Comparison of ENCODE assay signal across 11 cellular contexts in the genomic region with DNA sequence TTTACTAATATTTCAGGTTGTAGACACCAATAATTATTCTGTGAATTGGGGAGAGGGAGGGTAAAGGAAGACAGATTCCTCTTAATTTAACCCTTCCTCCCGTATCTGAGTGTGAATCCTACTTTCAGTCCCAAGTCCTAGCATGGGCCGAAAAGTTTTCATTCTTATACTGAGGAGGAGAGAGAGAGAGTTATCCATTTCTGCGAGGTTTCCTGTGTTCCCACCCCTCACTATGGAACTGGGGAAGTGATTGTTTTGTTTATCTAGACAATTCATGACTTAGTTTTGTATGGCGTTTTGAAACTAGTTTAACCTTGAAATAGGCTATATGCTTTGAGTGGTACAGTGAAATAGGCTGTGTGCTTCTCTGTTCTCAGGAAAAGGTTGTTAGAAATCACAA.
A peak's percentile ranks its signal among the peaks of the same experiment; 100 is the strongest.
DNase-seq lines count a peak whose midpoint lies in the region; ATAC-seq and TF ChIP-seq lines count a peak whose summit lies in the region.
"Had no signal": no experiment of that assay in that cellular context is flagged by ENCODE, and none has a peak within 500 bp of the region (broad histone marks: within the 10 kb centered on the region; RNA-seq: fewer than 3 reads in every experiment).

No MANE protein-coding gene starts in this region.

- H3K27ac ChIP-seq in effector memory CD4-positive, alpha-beta T cell (ENCODE audit: insufficient read depth, low read length, poor library complexity, severe bottlenecking), result no peak overlapping the region
- H3K27ac ChIP-seq: testis had no signal

- H3K27me3 Mint-ChIP-seq in naive B cell, result peaks cover 56 to 75% (median 63%) of the 10 kb centered on the region in 3 donors

- peaks cover 9% of the 10 kb centered on the region; the same call in 1 of the 2 replicates for H3K4me1 ChIP-seq in BE2C
- H3K4me1 ChIP-seq in effector memory CD4-positive, alpha-beta T cell (ENCODE audit: control insufficient read depth, insufficient read depth, low read length, poor library complexity, severe bottlenecking), result peaks cover 10% of the 10 kb centered on the region

- no peaks in the 10 kb centered on the region for H3K27me3 ChIP-seq in BE2C
- peaks cover 32% of the 10 kb centered on the region for H3K27me3 ChIP-seq in effector memory CD4-positive, alpha-beta T cell (replicated peaks; ENCODE audit: control insufficient read depth, insufficient read depth, low read length, poor library complexity, severe bottlenecking)
- H3K27me3 ChIP-seq: testis had no signal

- in situ Hi-C loops in astrocyte of the spinal cord (cut with HindIII; ENCODE audit: low sequenced_read_pairs), result no loop called here

- H3K9me3 ChIP-seq in BE2C, result no peaks in the 10 kb centered on the region
- H3K9me3 ChIP-seq in effector memory CD4-positive, alpha-beta T cell (ENCODE audit: control insufficient read depth, low read length), result no peaks in the 10 kb centered on the region
- H3K9me3 ChIP-seq: testis had no signal

- ATAC-seq in naive B cell (ENCODE audit: low read depth in 2 of 2) (no peak), GM19023 (IDR thresholded peaks at IDR 0.05; ENCODE audit: unreplicated experiment) (no peak)

- H3K9me3 Mint-ChIP-seq in naive B cell, result no peaks in the 10 kb centered on the region
- H3K9me3 Mint-ChIP-seq: activated T-helper 2 cell treated with anti-CD3 and anti-CD28 coated beads, Interferon-gamma antibody, Interleukin-2, Interleukin-4, amounts not matched to agents 10 μg/mL and 5 μg/mL and 100 μg/mL, durations not matched to agents 14 hours and 24 hours and 36 hours had no signal

- no peaks in the 10 kb centered on the region for H3K36me3 Mint-ChIP-seq in naive B cell
- H3K36me3 Mint-ChIP-seq: CD4-positive, CD25-positive, alpha-beta regulatory T cell had no signal

- no peak for TF ChIP-seq CTCF in BE2C (IDR thresholded peaks at IDR 0.05; ENCODE audit: low read depth, low read length)
- TF ChIP-seq CTCF in HFF-Myc (IDR thresholded peaks at IDR 0.05; ENCODE audit: low read depth, low read length, missing control alignments), result no peak
- TF ChIP-seq CTCF in astrocyte of the spinal cord (IDR thresholded peaks at IDR 0.05; ENCODE audit: low read depth, low read length), result no peak

- no peak overlapping the region for H3K27ac Mint-ChIP-seq in naive B cell
- H3K27ac Mint-ChIP-seq: activated T-helper 2 cell treated with anti-CD3 and anti-CD28 coated beads, Interferon-gamma antibody, Interleukin-2, Interleukin-4, amounts not matched to agents 10 μg/mL and 5 μg/mL and 100 μg/mL, durations not matched to agents 14 hours and 24 hours and 36 hours; CD4-positive, CD25-positive, alpha-beta regulatory T cell had no signal

- peaks cover 8 to 21% (median 13%) of the 10 kb centered on the region in 3 donors for H3K4me1 Mint-ChIP-seq in naive B cell

- H3K4me3 ChIP-seq in BE2C (ENCODE audit: low read depth, low read length) (peak overlapping the region; percentile 46), HFF-Myc (replicated peaks; ENCODE audit: low read depth, low read length) (peak overlapping the region; percentile 22), astrocyte of the spinal cord (ENCODE audit: low read depth, low read length) (peak overlapping the region; percentile 28)
- no peak overlapping the region for H3K4me3 ChIP-seq in effector memory CD4-positive, alpha-beta T cell (ENCODE audit: insufficient read depth, low read depth, low read length, poor library complexity, severe bottlenecking)

- peak overlapping the region in 5 of 8 donors; percentile 50 to 80 (median 75) for H3K4me3 Mint-ChIP-seq in naive B cell

- H3K36me3 ChIP-seq in BE2C, result no peaks in the 10 kb centered on the region
- no peaks in the 10 kb centered on the region for H3K36me3 ChIP-seq in effector memory CD4-positive, alpha-beta T cell (ENCODE audit: control insufficient read depth, insufficient read depth, low read length)

- DNase-seq in BE2C (no peak), HFF-Myc (ENCODE audit: extremely low read depth, low read depth) (no peak), astrocyte of the spinal cord (ENCODE audit: low read depth, low spot score) (no peak), naive B cell (no peak), kidney glomerular epithelial cell (lab: John Stamatoyannopoulos, UW) (no peak), NCI-H510A (lab: John Stamatoyannopoulos, UW) (no peak)
- no peak for DNase-seq in effector memory CD4-positive, alpha-beta T cell
